14 cellular contexts compared by ENCODE assay signal in genomic region chr4:147830102-147830463, GRCh38.
DNase-seq lines count a peak whose midpoint lies in the region; ATAC-seq lines count a peak whose summit lies in the region.
"Had no signal": no experiment of that assay in that cellular context is flagged by ENCODE, and none has a peak within 500 bp of the region (broad histone marks: within the 10 kb centered on the region; RNA-seq: fewer than 3 reads in every experiment).

No MANE protein-coding gene starts in this region.

- H3K9me3 ChIP-seq in aorta (ENCODE audit: control insufficient read depth, low read length): no peaks in the 10 kb centered on the region

- H3K4me3 ChIP-seq in rectal smooth muscle tissue (ENCODE audit: low read length) (no peak overlapping the region), aorta (ENCODE audit: low read length in 2 of 2) (no peak overlapping the region)

- H3K27me3 ChIP-seq in rectal smooth muscle tissue (ENCODE audit: control insufficient read depth, insufficient read depth, low read length) (no peaks in the 10 kb centered on the region), aorta (ENCODE audit: control insufficient read depth in 1 of 2, insufficient read depth in 2 of 2, low read length in 1 of 2) (no peaks in the 10 kb centered on the region)

- WGBS in aorta, 2 donors: 57 to 63% methylated on average over 3 of the region's 3 CpGs

- H3K36me3 ChIP-seq in rectal smooth muscle tissue (ENCODE audit: control insufficient read depth, insufficient read depth, low read length): no peaks in the 10 kb centered on the region
- no peaks in the 10 kb centered on the region for H3K36me3 ChIP-seq in aorta (ENCODE audit: control insufficient read depth in 1 of 2, insufficient read depth in 2 of 2, low read length in 1 of 2)

- H3K27ac ChIP-seq in rectal smooth muscle tissue (ENCODE audit: low read depth, low read length) (peak overlapping the region; percentile 93), aorta (ENCODE audit: low read depth in 1 of 2, low read length in 2 of 2) (peak overlapping the region; percentile 80 to 92)

- DNase-seq in Right ventricle myocardium superior (no peak), cardiac septum (ENCODE audit: low spot score) (no peak), left ventricle myocardium superior (no peak), aorta (no peak), HCEC 1CT (no peak), activated gamma-delta T cell (lab: John Stamatoyannopoulos, UW) (no peak)
- DNase-seq: 8988T; activated CD4-positive, alpha-beta memory T cell treated with anti-CD3 and anti-CD28 coated beads for 36 hours; activated effector memory CD4-positive, alpha-beta T cell treated with Interleukin-2 at 50 U/mL for 16 hours; mesendoderm; NCI-H1092; OCI-M1 had no signal

- ATAC-seq in Right ventricle myocardium superior (ENCODE audit: poor library complexity): peak; percentile 24
- ATAC-seq in left ventricle myocardium superior: peak; percentile 15
- ATAC-seq in aorta (ENCODE audit: low FRiP score): no peak
- ATAC-seq in HG03039 (IDR thresholded peaks at IDR 0.05; ENCODE audit: unreplicated experiment): no peak

- H3K4me1 ChIP-seq in rectal smooth muscle tissue (ENCODE audit: control insufficient read depth, insufficient read depth, low read length): peaks cover 38% of the 10 kb centered on the region
- peaks cover 11 to 12% of the 10 kb centered on the region in 2 donors for H3K4me1 ChIP-seq in aorta (ENCODE audit: control insufficient read depth in 1 of 2, insufficient read depth in 2 of 2, low read length in 2 of 2)

- no peak overlapping the region for H3K9ac ChIP-seq in rectal smooth muscle tissue (ENCODE audit: low read length)

- intact Hi-C loops in Right ventricle myocardium superior (cut with DNase I) (no loop called here), cardiac septum (cut with DNase I) (no loop called here), left ventricle myocardium superior (cut with micrococcal nuclease) (no loop called here), aorta (cut with DNase I) (loop anchor here in 1 of 2 donors (5.0 kb wide), 1 partner anchor 98 kb away; the partner anchor contains the start of gene ARHGAP10)

Comparison
In these comparisons a context has a peak if more than half of its experiments do, and no peak if none do; other contexts are left out.
1. ATAC-seq: peak in Right ventricle myocardium superior (single experiment) and left ventricle myocardium superior (single experiment); none in aorta (single experiment) and HG03039 (single experiment).